Comparison of ENCODE assay signal across 13 cellular contexts in genomic region chr6:34560366-34561226, GRCh38. TPM values are rescaled to one million over a fixed set of nuclear protein-coding genes. Genes with fewer than 3 reads are reported as not detected.
A peak's percentile ranks its signal among the peaks of the same experiment; 100 is the strongest.
DNase-seq lines count a peak whose midpoint lies in the region; ATAC-seq and TF ChIP-seq lines count a peak whose summit lies in the region.
"Had no signal": no experiment of that assay in that cellular context is flagged by ENCODE, and none has a peak within 500 bp of the region (broad histone marks: within the 10 kb centered on the region; RNA-seq: fewer than 3 reads in every experiment).

No MANE protein-coding gene starts in this region.

- no peak overlapping the region for H3K4me2 ChIP-seq in GM23248 (ENCODE audit: unreplicated experiment)
- no peak overlapping the region for H3K4me2 ChIP-seq in PC-9

- H3K4me1 ChIP-seq in GM23248 (ENCODE audit: insufficient read depth) (no peaks in the 10 kb centered on the region), PC-9 (replicated peaks; ENCODE audit: insufficient read depth) (peaks cover 12% of the 10 kb centered on the region), heart right ventricle (peaks cover 0 to 5% (median 0%) of the 10 kb centered on the region in 9 donors)
- H3K4me1 ChIP-seq: esophagus muscularis mucosa had no signal

- intact Hi-C loops in PC-9 (cut with micrococcal nuclease; ENCODE audit: unreplicated experiment) = no loop called here
- intact Hi-C loops in heart right ventricle (cut with DNase I) = no loop called here

- ATAC-seq in heart right ventricle = peak in 5 of 8 donors; percentile 12 to 75 (median 56)
- ATAC-seq in GM18519 (IDR thresholded peaks at IDR 0.05; ENCODE audit: low FRiP score, unreplicated experiment) = no peak
- no peak for ATAC-seq in omental fat pad (ENCODE audit: low FRiP score)
- no peak for ATAC-seq in stimulated activated naive CD8-positive, alpha-beta T cell treated with anti-CD3 and anti-CD28 coated beads, Interleukin-15, Interleukin-2, amounts not matched to agents 100 U/mL and 50 U/mL, for 24 hours
- ATAC-seq: natural killer cell had no signal

- TF ChIP-seq CTCF in 22Rv1 (IDR thresholded peaks at IDR 0.05) = no peak
- TF ChIP-seq CTCF in PC-9 (conservative IDR thresholded peaks at IDR 0.05) = no peak
- TF ChIP-seq CTCF in heart right ventricle (IDR thresholded peaks at IDR 0.05) = no peak
- no peak for TF ChIP-seq CTCF in omental fat pad (IDR thresholded peaks at IDR 0.05)

- H3K4me3 ChIP-seq in GM23248 (no peak overlapping the region), PC-9 (no peak overlapping the region), heart right ventricle (no peak overlapping the region)
- H3K4me3 ChIP-seq: esophagus muscularis mucosa, SK-N-MC had no signal

- H3K9me3 ChIP-seq in GM23248 (ENCODE audit: low read depth) (no peaks in the 10 kb centered on the region), PC-9 (ENCODE audit: insufficient read depth, low read depth) (peaks cover 4% of the 10 kb centered on the region; the same call in 1 of the 2 replicates), heart right ventricle (peaks cover 0 to 10% (median 0%) of the 10 kb centered on the region in 11 donors)

- no peaks in the 10 kb centered on the region for H3K79me2 ChIP-seq in GM23248 (ENCODE audit: insufficient read depth)
- H3K79me2 ChIP-seq in PC-9 (ENCODE audit: low read depth) = no peaks in the 10 kb centered on the region

- no TSS peak for BruUV-seq in PC-9 (replicated peaks; lab: Mats Ljungman, UMichigan)

- DNase-seq in GM23248 (peak; percentile 51), PC-9 (peak; percentile 33 to 52), heart right ventricle (no peak), omental fat pad (ENCODE audit: low spot score) (no peak), iPS-NIHi7 (ENCODE audit: extremely low spot score) (no peak)
- DNase-seq in stimulated activated naive CD8-positive, alpha-beta T cell treated with anti-CD3 and anti-CD28 coated beads, Interleukin-15, Interleukin-2, amounts not matched to agents 100 U/mL and 50 U/mL, for 24 hours = no peak
- DNase-seq: activated gamma-delta T cell treated with Interleukin-2 at 50 U/mL for 16 hours, natural killer cell had no signal

- H2AFZ ChIP-seq in GM23248 = no peak overlapping the region
- H2AFZ ChIP-seq in PC-9 = no peak overlapping the region

- H3K9ac ChIP-seq in GM23248 = no peak overlapping the region

- no peaks in the 10 kb centered on the region for H3K9me2 ChIP-seq in GM23248 (ENCODE audit: insufficient read depth)
- no peaks in the 10 kb centered on the region for H3K9me2 ChIP-seq in PC-9 (ENCODE audit: insufficient read depth)

- H3F3A ChIP-seq in GM23248 (ENCODE audit: insufficient read depth) (no peaks in the 10 kb centered on the region), PC-9 (ENCODE audit: insufficient read depth, low read depth) (peaks cover 11% of the 10 kb centered on the region; the same call in 1 of the 2 replicates)

- in situ Hi-C loops in GM23248 (cut with MboI) = no loop called here

- H3K27ac ChIP-seq in 22Rv1 (peak overlapping the region; percentile 56), GM23248 (no peak overlapping the region), PC-9 (no peak overlapping the region), heart right ventricle (peak overlapping the region in 1 of 10 donors; percentile 46)
- H3K27ac ChIP-seq: esophagus muscularis mucosa, SK-N-MC had no signal

- H3K36me3 ChIP-seq in GM23248 (ENCODE audit: low read depth) = no peaks in the 10 kb centered on the region
- no peaks in the 10 kb centered on the region for H3K36me3 ChIP-seq in PC-9 (ENCODE audit: low read depth)
- H3K36me3 ChIP-seq in heart right ventricle = no peaks in the 10 kb centered on the region
- H3K36me3 ChIP-seq: esophagus muscularis mucosa had no signal

- H4K20me1 ChIP-seq in GM23248 (ENCODE audit: insufficient read depth) (no peaks in the 10 kb centered on the region), PC-9 (ENCODE audit: insufficient read depth) (no peaks in the 10 kb centered on the region)

- CTCF ChIA-PET in PC-9 (lab: Charles Lee) = interaction anchor here (0.9 kb wide), 1 partner anchor 24 kb away, joined by 3 read pairs; no protein-coding TSS in a partner anchor

- 56 to 59% methylated on average over 20 of the region's 20 CpGs for WGBS in GM23248 (ENCODE audit: low coverage in 1 of 2, low lambda C conversion rate in 2 of 2, missing lambda C conversion rate in 2 of 2), 2 experiments
- WGBS in heart right ventricle, 2 donors = 34 to 40% methylated on average over 20 of the region's 20 CpGs

- H3K27me3 ChIP-seq in GM23248 (replicated peaks; ENCODE audit: insufficient read depth) = no peaks in the 10 kb centered on the region
- no peaks in the 10 kb centered on the region for H3K27me3 ChIP-seq in PC-9 (ENCODE audit: insufficient read depth, low read depth)
- peaks cover 0 to 25% (median under 1%) of the 10 kb centered on the region in 7 donors for H3K27me3 ChIP-seq in heart right ventricle

- POLR2A ChIA-PET in PC-9 (lab: Charles Lee; ENCODE audit: unreplicated experiment) = interaction anchor here (0.6 kb wide), 1 partner anchor 328 kb away, joined by 4 read pairs; the partner anchor contains the start of gene ANKS1A

RNA-seq across cellular contexts. Expression of gene SPDEF, which starts 4.5 kb away (rescaled TPM):
- not detected in 2 replicates for total RNA-seq in GM23248 (2014; rRNA removed; shearing (Covaris generic))
- polyA plus RNA-seq in GM23248 (2016; fragmentation: Nextera tagmentation; extraction: Ambion mirVana) = not detected in 2 replicates
- total RNA-seq in PC-9 (2021) = 0.85 and 1.4 TPM in 2 replicates
- under 1 TPM in 8 of 10 donors, not detected in 2; 0.15 to 0.60 (median 0.22) TPM for total RNA-seq in heart right ventricle
- polyA plus RNA-seq in heart right ventricle = under 1 TPM; 0.22 TPM
- under 1 TPM in 1 of 4 donors, not detected in 3; 0.19 TPM for total RNA-seq in omental fat pad
- total RNA-seq: esophagus muscularis mucosa had no signal
- polyA plus RNA-seq: CD14-positive monocyte had no signal

Comparison
In these comparisons a context has a peak if more than half of its experiments do, and no peak if none do; other contexts are left out.
1. DNase-seq: peak in GM23248 (single experiment) and PC-9 (2 of 2); none in heart right ventricle (0 of 2), omental fat pad (single experiment), stimulated activated naive CD8-positive, alpha-beta T cell treated with anti-CD3 and anti-CD28 coated beads, Interleukin-15, Interleukin-2, amounts not matched to agents 100 U/mL and 50 U/mL, for 24 hours (single experiment) and iPS-NIHi7 (single experiment).
2. ATAC-seq: peak in heart right ventricle (5 of 8); none in GM18519 (single experiment), omental fat pad (single experiment) and stimulated activated naive CD8-positive, alpha-beta T cell treated with anti-CD3 and anti-CD28 coated beads, Interleukin-15, Interleukin-2, amounts not matched to agents 100 U/mL and 50 U/mL, for 24 hours (single experiment).